22 cellular contexts compared by ENCODE assay signal in the genomic region with DNA sequence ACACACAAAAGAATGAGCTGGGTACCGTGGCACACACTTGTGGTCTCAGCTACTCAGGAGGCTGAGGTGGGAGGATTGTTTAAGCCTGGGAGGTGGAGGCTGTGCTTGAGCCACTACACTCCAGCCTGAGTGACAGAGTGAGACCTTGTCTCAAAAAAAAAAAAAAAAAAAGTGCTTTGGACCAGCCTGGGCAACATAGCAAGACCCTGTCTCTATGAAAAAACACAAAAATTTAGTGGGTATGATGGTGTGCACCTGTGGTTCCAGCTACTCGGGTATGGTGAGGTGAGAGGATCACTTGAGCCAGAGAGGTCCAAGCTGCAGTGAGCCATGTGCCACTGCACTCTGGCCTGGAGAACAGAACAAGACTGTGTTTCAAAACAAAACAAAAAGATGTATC. TPM values are rescaled to one million over a fixed set of nuclear protein-coding genes. Genes with fewer than 3 reads are reported as not detected.
A peak's percentile ranks its signal among the peaks of the same experiment; 100 is the strongest.
DNase-seq lines count a peak whose midpoint lies in the region; ATAC-seq and TF ChIP-seq lines count a peak whose summit lies in the region.
"Had no signal": no experiment of that assay in that cellular context is flagged by ENCODE, and none has a peak within 500 bp of the region (broad histone marks: within the 10 kb centered on the region; RNA-seq: fewer than 3 reads in every experiment).

No MANE protein-coding gene starts in this region.

- H3K27ac ChIP-seq in HEK293 (ENCODE audit: extremely low read depth, low read depth, low read length) = no peak overlapping the region
- H3K27ac ChIP-seq: 22Rv1, BLaER1, C4-2B had no signal

- H3K36me3 Mint-ChIP-seq in activated CD4-positive, alpha-beta T cell treated with anti-CD3 and anti-CD28 coated beads for 36 hours (ENCODE audit: low read depth) = peaks cover 62% of the 10 kb centered on the region
- peaks cover 70% of the 10 kb centered on the region for H3K36me3 Mint-ChIP-seq in activated naive CD4-positive, alpha-beta T cell treated with anti-CD3 and anti-CD28 coated beads, Interleukin-2, amount 10 ng/mL, durations not matched to agents 7 days and 5 days
- peaks cover 38% of the 10 kb centered on the region for H3K36me3 Mint-ChIP-seq in endothelial cell (ENCODE audit: low read depth, unreplicated experiment)
- H3K36me3 Mint-ChIP-seq in naive thymus-derived CD8-positive, alpha-beta T cell = peaks cover 39 to 63% (median 63%) of the 10 kb centered on the region in 3 donors

- intact Hi-C loops in activated CD4-positive, alpha-beta T cell treated with anti-CD3 and anti-CD28 coated beads for 36 hours (cut with DNase I, micrococcal nuclease) = no loop called here

- H3K9me3 Mint-ChIP-seq in activated CD4-positive, alpha-beta T cell treated with anti-CD3 and anti-CD28 coated beads for 36 hours (ENCODE audit: low read depth) = peaks cover 21% of the 10 kb centered on the region
- H3K9me3 Mint-ChIP-seq in activated naive CD4-positive, alpha-beta T cell treated with anti-CD3 and anti-CD28 coated beads, Interleukin-2, amount 10 ng/mL, durations not matched to agents 7 days and 5 days = peaks cover 44% of the 10 kb centered on the region
- peaks cover 6% of the 10 kb centered on the region for H3K9me3 Mint-ChIP-seq in endothelial cell (ENCODE audit: unreplicated experiment)
- H3K9me3 Mint-ChIP-seq in naive thymus-derived CD8-positive, alpha-beta T cell = peaks cover 2 to 67% (median 21%) of the 10 kb centered on the region in 9 donors

- no peak for DNase-seq in activated CD4-positive, alpha-beta T cell treated with anti-CD3 and anti-CD28 coated beads for 36 hours
- DNase-seq in activated CD4-positive, alpha-beta T cell treated with anti-CD3 and anti-CD28 coated beads, Interleukin-2, amount 50 U/mL, for 4 hours = no peak
- no peak for DNase-seq in activated naive CD4-positive, alpha-beta T cell treated with anti-CD3 and anti-CD28 coated beads, Interleukin-2, amount 10 ng/mL, durations not matched to agents 7 days and 5 days
- DNase-seq in activated naive CD4-positive, alpha-beta T cell treated with anti-CD3 and anti-CD28 coated beads, Interleukin-2, amount 50 U/mL, for 16 hours = no peak
- no peak for DNase-seq in endothelial cell (ENCODE audit: low spot score)
- no peak for DNase-seq in naive thymus-derived CD8-positive, alpha-beta T cell
- DNase-seq: Caco-2; CD4-positive, CD25-positive, alpha-beta regulatory T cell; CD8-positive, alpha-beta T cell; DMS153; DND-41; H9; HFFc6 had no signal

- TF ChIP-seq CTCF in HEK293 (tag by site-specific recombination; IDR thresholded peaks at IDR 0.05) (no peak), endothelial cell (IDR thresholded peaks at IDR 0.05; ENCODE audit: unreplicated experiment) (no peak)

- peak overlapping the region; percentile 3 for H3K27ac Mint-ChIP-seq in activated CD4-positive, alpha-beta T cell treated with anti-CD3 and anti-CD28 coated beads for 36 hours
- peak overlapping the region; percentile 28 for H3K27ac Mint-ChIP-seq in activated naive CD4-positive, alpha-beta T cell treated with anti-CD3 and anti-CD28 coated beads, Interleukin-2, amount 10 ng/mL, durations not matched to agents 7 days and 5 days
- H3K27ac Mint-ChIP-seq in endothelial cell (ENCODE audit: unreplicated experiment) = no peak overlapping the region
- H3K27ac Mint-ChIP-seq in naive thymus-derived CD8-positive, alpha-beta T cell = peak overlapping the region in 2 of 10 donors; percentile 15 to 18
- H3K27ac Mint-ChIP-seq: B cell; CD8-positive, alpha-beta T cell; GM23338; H9; HFFc6 had no signal

- no peak overlapping the region for H3K4me3 ChIP-seq in HEK293 (ENCODE audit: low read depth, low read length)
- H3K4me3 ChIP-seq: BLaER1, GM12878, GM23338 had no signal

- peaks cover 5% of the 10 kb centered on the region; the same call in 1 of the 2 replicates for H3K4me1 ChIP-seq in HEK293 (ENCODE audit: control insufficient read depth, insufficient read depth, low read length)
- H3K4me1 ChIP-seq: BLaER1, Caco-2 had no signal

- POLR2A ChIA-PET in activated CD4-positive, alpha-beta T cell treated with anti-CD3 and anti-CD28 coated beads for 36 hours (lab: Charles Lee) = interaction anchor here (0.6 kb wide), 1 partner anchor 12 kb away, joined by 8 read pairs; no protein-coding TSS in a partner anchor
- POLR2A ChIA-PET in HEK293 (lab: Yijun Ruan, JAX) = interaction anchor here (0.7 kb wide), 1 partner anchor 152 kb away, joined by 3 read pairs; no protein-coding TSS in a partner anchor
- POLR2A ChIA-PET in naive thymus-derived CD8-positive, alpha-beta T cell (lab: Charles Lee) = interaction anchor here (0.6 to 0.7 kb wide), 2 partner anchors 9 to 29 kb away, joined by 3 read pairs; no protein-coding TSS in a partner anchor

- H3K4me1 Mint-ChIP-seq in activated CD4-positive, alpha-beta T cell treated with anti-CD3 and anti-CD28 coated beads for 36 hours = peaks cover 36% of the 10 kb centered on the region
- peaks cover 21% of the 10 kb centered on the region for H3K4me1 Mint-ChIP-seq in activated naive CD4-positive, alpha-beta T cell treated with anti-CD3 and anti-CD28 coated beads, Interleukin-2, amount 10 ng/mL, durations not matched to agents 7 days and 5 days
- H3K4me1 Mint-ChIP-seq in endothelial cell (ENCODE audit: unreplicated experiment) = no peaks in the 10 kb centered on the region
- H3K4me1 Mint-ChIP-seq in naive thymus-derived CD8-positive, alpha-beta T cell = peaks cover 10 to 53% (median 33%) of the 10 kb centered on the region in 4 donors
- H3K4me1 Mint-ChIP-seq: GM23338, H9 had no signal

- no peaks in the 10 kb centered on the region for H3K9me3 ChIP-seq in HEK293 (ENCODE audit: control insufficient read depth, insufficient read depth, low read depth, low read length)

- peaks cover 3 to 5% of the 10 kb centered on the region in 2 experiments; a peak in 2 of 3 replicates for H3K36me3 ChIP-seq in HEK293 (ENCODE audit: control insufficient read depth in 2 of 2, insufficient read depth in 1 of 2, low read length in 2 of 2)

- no peak for ATAC-seq in activated CD4-positive, alpha-beta T cell treated with anti-CD3 and anti-CD28 coated beads for 36 hours
- ATAC-seq in naive thymus-derived CD8-positive, alpha-beta T cell = no peak
- no peak for ATAC-seq in GM19324 (IDR thresholded peaks at IDR 0.05; ENCODE audit: low FRiP score, unreplicated experiment)
- ATAC-seq: CD8-positive, alpha-beta T cell; GM12878; GM23338; HCT116 had no signal

- no peak overlapping the region for H3K4me3 Mint-ChIP-seq in activated CD4-positive, alpha-beta T cell treated with anti-CD3 and anti-CD28 coated beads for 36 hours
- no peak overlapping the region for H3K4me3 Mint-ChIP-seq in activated naive CD4-positive, alpha-beta T cell treated with anti-CD3 and anti-CD28 coated beads, Interleukin-2, amount 10 ng/mL, durations not matched to agents 7 days and 5 days
- H3K4me3 Mint-ChIP-seq in endothelial cell (ENCODE audit: unreplicated experiment) = peak overlapping the region; percentile 69
- H3K4me3 Mint-ChIP-seq in naive thymus-derived CD8-positive, alpha-beta T cell = peak overlapping the region in 1 of 10 donors; percentile 60
- H3K4me3 Mint-ChIP-seq: B cell; CD4-positive, CD25-positive, alpha-beta regulatory T cell; CD8-positive, alpha-beta T cell; GM23338; H9; HFFc6 had no signal

- CTCF ChIA-PET in activated CD4-positive, alpha-beta T cell treated with anti-CD3 and anti-CD28 coated beads for 36 hours (lab: Charles Lee) = no interaction called here
- CTCF ChIA-PET in activated naive CD4-positive, alpha-beta T cell treated with anti-CD3 and anti-CD28 coated beads, Interleukin-2, amount 10 ng/mL, durations not matched to agents 7 days and 5 days (lab: Charles Lee) = interaction anchor here (1.2 kb wide), 1 partner anchor 8 kb away, joined by 4 read pairs; no protein-coding TSS in a partner anchor
- CTCF ChIA-PET in HEK293 (lab: Yijun Ruan, JAX) = no interaction called here

- no peaks in the 10 kb centered on the region for H3K27me3 Mint-ChIP-seq in activated CD4-positive, alpha-beta T cell treated with anti-CD3 and anti-CD28 coated beads for 36 hours
- H3K27me3 Mint-ChIP-seq in activated naive CD4-positive, alpha-beta T cell treated with anti-CD3 and anti-CD28 coated beads, Interleukin-2, amount 10 ng/mL, durations not matched to agents 7 days and 5 days = no peaks in the 10 kb centered on the region
- H3K27me3 Mint-ChIP-seq in endothelial cell (ENCODE audit: unreplicated experiment) = peaks cover 4% of the 10 kb centered on the region
- no peaks in the 10 kb centered on the region for H3K27me3 Mint-ChIP-seq in naive thymus-derived CD8-positive, alpha-beta T cell
- H3K27me3 Mint-ChIP-seq: B cell; CD4-positive, CD25-positive, alpha-beta regulatory T cell had no signal

TF ChIP-seq in HEK293, 187 proteins besides CTCF, POLR2A, EP300 and RAD21 (continues in another document):
- no peak for TF ChIP-seq REPIN1 (tag by site-specific recombination; IDR thresholded peaks at IDR 0.05; ENCODE audit: low read depth)
- TF ChIP-seq, protein P1, sequence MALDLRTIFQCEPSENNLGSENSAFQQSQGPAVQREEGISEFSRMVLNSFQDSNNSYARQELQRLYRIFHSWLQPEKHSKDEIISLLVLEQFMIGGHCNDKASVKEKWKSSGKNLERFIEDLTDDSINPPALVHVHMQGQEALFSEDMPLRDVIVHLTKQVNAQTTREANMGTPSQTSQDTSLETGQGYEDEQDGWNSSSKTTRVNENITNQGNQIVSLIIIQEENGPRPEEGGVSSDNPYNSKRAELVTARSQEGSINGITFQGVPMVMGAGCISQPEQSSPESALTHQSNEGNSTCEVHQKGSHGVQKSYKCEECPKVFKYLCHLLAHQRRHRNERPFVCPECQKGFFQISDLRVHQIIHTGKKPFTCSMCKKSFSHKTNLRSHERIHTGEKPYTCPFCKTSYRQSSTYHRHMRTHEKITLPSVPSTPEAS (tag by site-specific recombination; IDR thresholded peaks at IDR 0.05) = 0 out of 2 replicates have a peak, but pooled peaks have one; percentile 32

RNA-seq across cellular contexts. Expression of a gene that starts 10.4 kb away (rescaled TPM):
- total RNA-seq in activated CD4-positive, alpha-beta T cell treated with anti-CD3 and anti-CD28 coated beads for 36 hours = 10 to 100 TPM; 31.8 to 34.5 TPM
- total RNA-seq in endothelial cell (ENCODE audit: unreplicated experiment) = 30.1 TPM
- 10 to 100 TPM; 68.1 to 73.5 TPM for total RNA-seq in naive thymus-derived CD8-positive, alpha-beta T cell
- 10 to 100 TPM; 35.3 to 58.9 (median 50.1) TPM for polyA plus RNA-seq in naive thymus-derived CD8-positive, alpha-beta T cell

RNA-seq across cellular contexts. Expression of a gene that starts 35.6 kb away (rescaled TPM):
- total RNA-seq in activated CD4-positive, alpha-beta T cell treated with anti-CD3 and anti-CD28 coated beads for 36 hours = under 1 TPM; 0.11 to 0.44 TPM
- 4.7 TPM for total RNA-seq in endothelial cell (ENCODE audit: unreplicated experiment)
- 1 to 10 TPM; 1.6 to 1.8 TPM for total RNA-seq in naive thymus-derived CD8-positive, alpha-beta T cell
- 1 to 10 TPM in 1 of 3 donors, under 1 TPM in 2; 0.38 to 1.8 (median 0.99) TPM for polyA plus RNA-seq in naive thymus-derived CD8-positive, alpha-beta T cell

RNA-seq across cellular contexts. Expression of a gene that starts 35.6 kb away (rescaled TPM):
- total RNA-seq in activated CD4-positive, alpha-beta T cell treated with anti-CD3 and anti-CD28 coated beads for 36 hours = 10 to 100 TPM; 45.6 to 63.9 TPM
- 39.7 TPM for total RNA-seq in endothelial cell (ENCODE audit: unreplicated experiment)
- 10 to 100 TPM; 26.4 to 27.1 TPM for total RNA-seq in naive thymus-derived CD8-positive, alpha-beta T cell
- polyA plus RNA-seq in naive thymus-derived CD8-positive, alpha-beta T cell = 10 to 100 TPM; 57.1 to 70.4 (median 61.3) TPM
